ENCODE assay signal across 9 cellular contexts in genomic region chr4:154626793-154627484, GRCh38. TPM values are rescaled to one million over a fixed set of nuclear protein-coding genes. Genes with fewer than 3 reads are reported as not detected.
DNase-seq lines count a peak whose midpoint lies in the region; ATAC-seq and TF ChIP-seq lines count a peak whose summit lies in the region.
"Had no signal": no experiment of that assay in that cellular context is flagged by ENCODE, and none has a peak within 500 bp of the region (broad histone marks: within the 10 kb centered on the region; RNA-seq: fewer than 3 reads in every experiment).

No MANE protein-coding gene starts in this region.

- DNase-seq in G401 (ENCODE audit: low spot score) (peak; percentile 8), HuH-7 (ENCODE audit: low spot score) (peak; percentile 78), epithelial cell of esophagus (ENCODE audit: low read depth) (peak; percentile 70), mucosa of gallbladder (ENCODE audit: low spot score) (peak; percentile 56), stomach (peak; percentile 65), NCI-H187 treated with DMSO at 0.1 percent for 48 hours (lab: John Stamatoyannopoulos, UW) (no peak)
- peak; percentile 68 for DNase-seq in activated CD4-positive, alpha-beta memory T cell treated with anti-CD3 and anti-CD28 coated beads for 36 hours

- ATAC-seq in GM21529 (IDR thresholded peaks at IDR 0.05; ENCODE audit: unreplicated experiment) = peak; percentile 93

- CTCF ChIA-PET in activated CD4-positive, alpha-beta memory T cell treated with anti-CD3 and anti-CD28 coated beads for 36 hours (lab: Charles Lee) = interaction anchor here (1.0 to 10.9 kb wide), 3 partner anchors 9 to 74 kb away, joined by 3 to 222 read pairs (median 4); partner anchors contain the start of gene PLRG1

- H3K4me1 Mint-ChIP-seq in activated CD4-positive, alpha-beta memory T cell treated with anti-CD3 and anti-CD28 coated beads for 36 hours (ENCODE audit: low read depth) = no peaks in the 10 kb centered on the region

- H3K9me3 Mint-ChIP-seq in activated CD4-positive, alpha-beta memory T cell treated with anti-CD3 and anti-CD28 coated beads for 36 hours = no peaks in the 10 kb centered on the region

- no peak for TF ChIP-seq EP300 in stomach (IDR thresholded peaks at IDR 0.05)

- in situ Hi-C loops in G401 (cut with HindIII; ENCODE audit: low sequenced_read_pairs) = no loop called here

- peaks cover 7 to 14% (median 10%) of the 10 kb centered on the region in 4 donors for H3K4me1 ChIP-seq in stomach

- no peaks in the 10 kb centered on the region for H3K36me3 ChIP-seq in stomach

- H3K9me3 ChIP-seq in stomach = no peaks in the 10 kb centered on the region

- WGBS in stomach, 5 donors = 4 to 12% (median 5%) methylated on average over 18 to 48 of the region's 48 CpGs

- TF ChIP-seq POLR2A in stomach (IDR thresholded peaks at IDR 0.05) = no peak

- H3K4me3 Mint-ChIP-seq in activated CD4-positive, alpha-beta memory T cell treated with anti-CD3 and anti-CD28 coated beads for 36 hours = no peak overlapping the region

- H3K36me3 Mint-ChIP-seq in activated CD4-positive, alpha-beta memory T cell treated with anti-CD3 and anti-CD28 coated beads for 36 hours = no peaks in the 10 kb centered on the region
- H3K36me3 Mint-ChIP-seq: activated naive CD8-positive, alpha-beta T cell had no signal

- peaks cover 15% of the 10 kb centered on the region for H3K27me3 Mint-ChIP-seq in activated CD4-positive, alpha-beta memory T cell treated with anti-CD3 and anti-CD28 coated beads for 36 hours

- H3K27ac ChIP-seq in stomach = no peak overlapping the region

- no peak overlapping the region for H3K27ac Mint-ChIP-seq in activated CD4-positive, alpha-beta memory T cell treated with anti-CD3 and anti-CD28 coated beads for 36 hours
- H3K27ac Mint-ChIP-seq: activated naive CD8-positive, alpha-beta T cell had no signal

- intact Hi-C loops in activated CD4-positive, alpha-beta memory T cell treated with anti-CD3 and anti-CD28 coated beads for 36 hours (cut with micrococcal nuclease) = loop anchor here (10.0 kb wide), 2 partner anchors 748 to 842 kb away; partner anchors contain the start of genes MAP9 and SFRP2
- intact Hi-C loops in stomach (cut with DNase I; ENCODE audit: low total_unique reads) = no loop called here

- H3K27me3 ChIP-seq in stomach = peaks cover 0 to 37% (median 6%) of the 10 kb centered on the region in 3 donors

- H3K4me3 ChIP-seq in epithelial cell of esophagus (ENCODE audit: low read length) (peak overlapping the region; percentile 42), stomach (peak overlapping the region; percentile 36 to 51 (median 38))

- POLR2A ChIA-PET in activated CD4-positive, alpha-beta memory T cell treated with anti-CD3 and anti-CD28 coated beads for 36 hours (lab: Charles Lee) = no interaction called here

- peak; percentile 60 for TF ChIP-seq CTCF in epithelial cell of esophagus (IDR thresholded peaks at IDR 0.05; ENCODE audit: insufficient read depth, low read depth, low read length, missing control alignments)
- TF ChIP-seq CTCF in stomach (IDR thresholded peaks at IDR 0.05) = peak in 5 of 7 experiments; percentile 31 to 47 (median 43)

RNA-seq across cellular contexts. Expression of gene FGG, which starts 14.5 kb away (rescaled TPM):
- not detected in 2 replicates for total RNA-seq in G401 (2014; rRNA removed; shearing (Covaris generic))
- total RNA-seq in activated CD4-positive, alpha-beta memory T cell treated with anti-CD3 and anti-CD28 coated beads for 36 hours = not detected
- total RNA-seq in mucosa of gallbladder (15.0 TPM), stomach (1 to 10 TPM in 2 of 5 donors, not detected in 3; 2.6 to 3.1 TPM)
- 1 to 10 TPM in 2 of 3 donors, under 1 TPM in 1; 0.20 to 2.1 (median 1.5) TPM for polyA plus RNA-seq in stomach

RNA-seq across cellular contexts. Expression of gene FGA, which starts 36.4 kb away (rescaled TPM):
- not detected in 2 replicates for total RNA-seq in G401 (2014; rRNA removed; shearing (Covaris generic))
- not detected for total RNA-seq in activated CD4-positive, alpha-beta memory T cell treated with anti-CD3 and anti-CD28 coated beads for 36 hours
- total RNA-seq in mucosa of gallbladder (20.9 TPM), stomach (10 to 100 TPM in 1 of 5 donors, 1 to 10 TPM in 2, not detected in 2; 9.4 to 43.7 (median 9.5) TPM)
- polyA plus RNA-seq in stomach = 1 to 10 TPM; 3.1 to 6.5 (median 3.1) TPM
